Comparison of ENCODE assay signal across 30 cellular contexts in the genomic region with DNA sequence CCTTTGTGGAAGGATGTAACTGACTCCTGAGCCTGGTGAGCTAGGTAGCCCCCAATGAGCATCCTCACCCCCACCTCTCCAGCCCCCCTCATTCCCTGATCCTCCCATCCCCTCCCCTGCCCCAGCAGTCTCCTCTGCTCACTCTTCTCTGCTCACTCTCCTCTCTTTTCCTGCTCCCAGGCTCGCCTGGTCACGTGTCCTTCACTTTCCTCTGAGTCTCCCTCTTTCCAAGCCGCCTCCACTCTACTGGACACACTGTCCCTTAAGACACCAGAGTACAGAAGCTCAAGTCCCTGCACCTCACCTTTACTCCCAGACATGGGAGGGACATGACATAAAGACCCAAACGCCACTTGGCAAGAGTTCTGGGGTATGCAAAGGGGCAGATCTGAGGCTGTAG.
"Had no signal": no experiment of that assay in that cellular context is flagged by ENCODE, and none has a peak within 500 bp of the region (broad histone marks: within the 10 kb centered on the region; RNA-seq: fewer than 3 reads in every experiment).

No MANE protein-coding gene starts in this region.

- H3K79me2 ChIP-seq: parathyroid adenoma had no signal

- H2AFZ ChIP-seq: parathyroid adenoma had no signal

- ATAC-seq: naive thymus-derived CD4-positive, alpha-beta T cell; natural killer cell; psoas muscle; right cardiac atrium; sciatic nerve; stimulated activated memory B cell treated with anti-CD40 and anti-IgM and Interleukin-4, amounts not matched to agents 10 μg/mL and 1 μg/mL and 100 μg/mL, for 72 hours; stimulated activated naive CD8-positive, alpha-beta T cell treated with anti-CD3 and anti-CD28 coated beads, Interleukin-15, Interleukin-2, amounts not matched to agents 100 U/mL and 50 U/mL, for 24 hours had no signal

- H3K36me3 Mint-ChIP-seq: naive thymus-derived CD4-positive, alpha-beta T cell; natural killer cell; stimulated activated memory B cell treated with anti-CD40 and anti-IgM and Interleukin-4, amounts not matched to agents 10 μg/mL and 1 μg/mL and 100 μg/mL, for 72 hours had no signal

- DNase-seq: naive thymus-derived CD4-positive, alpha-beta T cell; natural killer cell; occipital lobe; ovary; posterior cingulate gyrus; psoas muscle; right cardiac atrium; spleen; stimulated activated CD4-positive, alpha-beta T cell treated with anti-CD3 and anti-CD28 coated beads, Interleukin-12 subunit alpha, Interleukin-12 subunit beta, amount 100 ng/mL, for 4 hours; stimulated activated CD4-positive, alpha-beta T cell treated with anti-CD3 and anti-CD28 coated beads, Interleukin-1b, Interleukin-23, amount 100 ng/mL, for 48 hours; stimulated activated CD4-positive, alpha-beta T cell treated with anti-CD3 and anti-CD28 coated beads, Interleukin-4, amount 100 ng/mL, for 1 hour; stimulated activated CD4-positive, alpha-beta T cell treated with anti-CD3 and anti-CD28 coated beads, Interleukin-4, amount 100 ng/mL, for 4 hours; stimulated activated CD8-positive, alpha-beta memory T cell treated with anti-CD3 and anti-CD28 coated beads, Interleukin-4, amount 100 ng/mL, for 48 hours; stimulated activated naive CD4-positive, alpha-beta T cell; stimulated activated naive CD8-positive, alpha-beta T cell treated with anti-CD3 and anti-CD28 coated beads, Interleukin-15, Interleukin-2, amounts not matched to agents 100 U/mL and 50 U/mL, for 24 hours; stomach; thyroid gland; trophoblast cell had no signal

- H3K4me1 ChIP-seq: parathyroid adenoma, psoas muscle, spleen, stomach, thyroid gland, tibial nerve, upper lobe of left lung, vagina had no signal

- H3K4me1 Mint-ChIP-seq: natural killer cell, nephron had no signal

- FAIRE-seq: urothelium cell line had no signal

- H3K4me3 ChIP-seq: ovary, psoas muscle, skin epidermis, smooth muscle cell, spleen, stomach, thoracic aorta, thyroid gland, tibial nerve, upper lobe of left lung, vagina had no signal

- H3K27ac Mint-ChIP-seq: naive thymus-derived CD4-positive, alpha-beta T cell; nephron; progenitor cell of endocrine pancreas; stimulated activated memory B cell treated with anti-CD40 and anti-IgM and Interleukin-4, amounts not matched to agents 10 μg/mL and 1 μg/mL and 100 μg/mL, for 72 hours had no signal

- H3K9me3 ChIP-seq: ovary, psoas muscle, spleen, stomach, thoracic aorta, thyroid gland, tibial nerve, upper lobe of left lung, vagina had no signal

- H3K27ac ChIP-seq: ovary, parathyroid adenoma, psoas muscle, skin epidermis, spleen, stomach, thoracic aorta, thyroid gland, tibial nerve, upper lobe of left lung, vagina had no signal

- H3K36me3 ChIP-seq: ovary, spleen, stomach, thoracic aorta, thyroid gland, tibial nerve, upper lobe of left lung, vagina had no signal

- H3K9ac ChIP-seq: parathyroid adenoma had no signal

- H3K4me3 Mint-ChIP-seq: naive thymus-derived CD4-positive, alpha-beta T cell; natural killer cell; nephron had no signal

- H3K27me3 ChIP-seq: ovary, thyroid gland, tibial nerve, upper lobe of left lung, vagina had no signal

- H3K4me2 ChIP-seq: smooth muscle cell had no signal

- H3K9me3 Mint-ChIP-seq: natural killer cell; nephron; stimulated activated memory B cell treated with anti-CD40 and anti-IgM and Interleukin-4, amounts not matched to agents 10 μg/mL and 1 μg/mL and 100 μg/mL, for 72 hours had no signal
